1 cellular context compared by ENCODE assay signal in the genomic region with DNA sequence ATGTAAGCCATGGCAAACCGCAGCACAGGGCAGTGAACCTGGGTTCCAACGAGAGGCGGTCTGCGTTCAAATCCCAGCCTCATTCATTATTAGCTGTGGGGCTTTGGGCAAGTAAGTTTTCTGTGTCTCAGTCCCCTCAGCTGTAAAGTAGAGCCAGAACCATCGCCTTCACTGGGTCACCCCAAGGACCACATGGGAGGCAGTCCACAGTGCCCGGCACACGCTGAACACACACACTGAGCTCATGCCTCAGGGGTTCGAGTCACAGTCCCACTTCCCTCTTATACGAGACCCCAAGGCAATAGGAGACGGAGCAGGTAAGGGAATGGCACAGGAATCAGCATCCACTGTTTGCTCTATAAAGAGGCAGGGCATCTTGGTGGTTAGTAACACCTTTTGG.
TF ChIP-seq lines count a peak whose summit lies in the region.

No MANE protein-coding gene starts in this region.

TF ChIP-seq in GM23338, 12 proteins besides CTCF, POLR2A, EP300 and RAD21 (continued from another document):
- TF ChIP-seq, protein P1, sequence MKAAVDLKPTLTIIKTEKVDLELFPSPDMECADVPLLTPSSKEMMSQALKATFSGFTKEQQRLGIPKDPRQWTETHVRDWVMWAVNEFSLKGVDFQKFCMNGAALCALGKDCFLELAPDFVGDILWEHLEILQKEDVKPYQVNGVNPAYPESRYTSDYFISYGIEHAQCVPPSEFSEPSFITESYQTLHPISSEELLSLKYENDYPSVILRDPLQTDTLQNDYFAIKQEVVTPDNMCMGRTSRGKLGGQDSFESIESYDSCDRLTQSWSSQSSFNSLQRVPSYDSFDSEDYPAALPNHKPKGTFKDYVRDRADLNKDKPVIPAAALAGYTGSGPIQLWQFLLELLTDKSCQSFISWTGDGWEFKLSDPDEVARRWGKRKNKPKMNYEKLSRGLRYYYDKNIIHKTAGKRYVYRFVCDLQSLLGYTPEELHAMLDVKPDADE (IDR thresholded peaks at IDR 0.05) = no peak
- no peak for TF ChIP-seq EZH2phosphoT487 (IDR thresholded peaks at IDR 0.05; ENCODE audit: unreplicated experiment)
- TF ChIP-seq CREB1 (CRISPR knock-in tag; IDR thresholded peaks at IDR 0.05; ENCODE audit: low read depth) = no peak
